10 cellular contexts compared by ENCODE assay signal in genomic region chr10:32326119-32326518, GRCh38. TPM values are rescaled to one million over a fixed set of nuclear protein-coding genes. Genes with fewer than 3 reads are reported as not detected.
DNase-seq lines count a peak whose midpoint lies in the region; ATAC-seq and TF ChIP-seq lines count a peak whose summit lies in the region.
"Had no signal": no experiment of that assay in that cellular context is flagged by ENCODE, and none has a peak within 500 bp of the region (broad histone marks: within the 10 kb centered on the region; RNA-seq: fewer than 3 reads in every experiment).

No MANE protein-coding gene starts in this region.

- no peak for ATAC-seq in Right ventricle myocardium inferior
- ATAC-seq in HG02642 (IDR thresholded peaks at IDR 0.05; ENCODE audit: poor library complexity, unreplicated experiment): peak; percentile 58
- no peak for ATAC-seq in WTC11

- CTCF ChIA-PET in WTC11 (lab: Charles Lee): no interaction called here

- H3K9me3 Mint-ChIP-seq in WTC11: no peaks in the 10 kb centered on the region

- H3K27ac ChIP-seq in cardiac muscle cell: peak overlapping the region; percentile 53
- H3K27ac ChIP-seq in subcutaneous abdominal adipose tissue (ENCODE audit: low read depth, low read length): peak overlapping the region; percentile 2
- no peak overlapping the region for H3K27ac ChIP-seq in right atrium auricular region
- H3K27ac ChIP-seq in colonic mucosa: no peak overlapping the region

- intact Hi-C loops in Right ventricle myocardium inferior (cut with DNase I): no loop called here
- intact Hi-C loops in colonic mucosa (cut with DNase I): no loop called here

- H3K27me3 ChIP-seq in cardiac muscle cell (no peaks in the 10 kb centered on the region), subcutaneous abdominal adipose tissue (ENCODE audit: control insufficient read depth in 5 of 5, insufficient read depth in 4 of 5, low read length in 5 of 5) (no peaks in the 10 kb centered on the region), right atrium auricular region (no peaks in the 10 kb centered on the region), colonic mucosa (no peaks in the 10 kb centered on the region)

- H3K4me1 Mint-ChIP-seq in WTC11: peaks cover 64% of the 10 kb centered on the region

- no peaks in the 10 kb centered on the region for H3K9me3 ChIP-seq in cardiac muscle cell (ENCODE audit: low read depth)
- H3K9me3 ChIP-seq in subcutaneous abdominal adipose tissue (ENCODE audit: control insufficient read depth in 5 of 5, low read length in 5 of 5): no peaks in the 10 kb centered on the region
- H3K9me3 ChIP-seq in right atrium auricular region: no peaks in the 10 kb centered on the region
- H3K9me3 ChIP-seq in colonic mucosa: no peaks in the 10 kb centered on the region

- H3K36me3 ChIP-seq in cardiac muscle cell (peaks cover 3% of the 10 kb centered on the region), subcutaneous abdominal adipose tissue (ENCODE audit: control insufficient read depth in 5 of 5, insufficient read depth in 5 of 5, low read length in 5 of 5) (peaks cover 0 to 4% (median 0%) of the 10 kb centered on the region in 5 donors), right atrium auricular region (no peaks in the 10 kb centered on the region), colonic mucosa (no peaks in the 10 kb centered on the region)

- DNase-seq in cardiac muscle cell (ENCODE audit: low read depth in 1 of 2, low spot score in 1 of 2): no peak
- no peak for DNase-seq in Right ventricle myocardium inferior (ENCODE audit: missing footprints)
- DNase-seq in WTC11 (ENCODE audit: low spot score): no peak
- no peak for DNase-seq in right atrium auricular region (ENCODE audit: low spot score)
- DNase-seq in NCI-H2081 (lab: John Stamatoyannopoulos, UW): no peak
- DNase-seq in colonic mucosa: no peak
- DNase-seq: activated naive CD8-positive, alpha-beta T cell treated with anti-CD3 and anti-CD28 coated beads, Interleukin-2, amount 10 ng/mL, durations not matched to agents 7 days and 5 days; NK-92 treated with Interleukin-12 subunit alpha and Interleukin-12 subunit beta, amount 100 ng/mL, for 24 hours had no signal

- POLR2A ChIA-PET in WTC11 (lab: Charles Lee): no interaction called here

- peak overlapping the region; percentile 70; the same call in 1 of the 2 replicates for H3K27ac Mint-ChIP-seq in WTC11
- H3K27ac Mint-ChIP-seq: activated naive CD8-positive, alpha-beta T cell treated with anti-CD3 and anti-CD28 coated beads, Interleukin-2, amount 10 ng/mL, durations not matched to agents 7 days and 5 days had no signal

- H3K4me1 ChIP-seq in cardiac muscle cell (ENCODE audit: low read depth): peaks cover 21% of the 10 kb centered on the region
- peaks cover 0 to 68% (median 57%) of the 10 kb centered on the region in 5 donors for H3K4me1 ChIP-seq in subcutaneous abdominal adipose tissue (ENCODE audit: control insufficient read depth in 5 of 5, insufficient read depth in 5 of 5, low read length in 5 of 5)
- H3K4me1 ChIP-seq in right atrium auricular region: peaks cover 0 to 89% of the 10 kb centered on the region in 2 donors
- peaks cover 2% of the 10 kb centered on the region for H3K4me1 ChIP-seq in colonic mucosa

- H3K9ac ChIP-seq in subcutaneous abdominal adipose tissue (ENCODE audit: low read length in 5 of 5): no peak overlapping the region
- H3K9ac ChIP-seq in colonic mucosa (ENCODE audit: low read depth in 2 of 2, low read length in 2 of 2): no peak overlapping the region

- H3K27me3 Mint-ChIP-seq in WTC11 (ENCODE audit: low read depth): no peaks in the 10 kb centered on the region
- H3K27me3 Mint-ChIP-seq: activated naive CD8-positive, alpha-beta T cell treated with anti-CD3 and anti-CD28 coated beads, Interleukin-2, amount 10 ng/mL, durations not matched to agents 7 days and 5 days had no signal

- H3K4me3 ChIP-seq in cardiac muscle cell (no peak overlapping the region), subcutaneous abdominal adipose tissue (ENCODE audit: low read depth in 1 of 5, low read length in 5 of 5) (no peak overlapping the region), right atrium auricular region (no peak overlapping the region), colonic mucosa (no peak overlapping the region)

- no peak for TF ChIP-seq CTCF in cardiac muscle cell (IDR thresholded peaks at IDR 0.05; ENCODE audit: low read depth, low read length)
- no peak for TF ChIP-seq CTCF in WTC11 (IDR thresholded peaks at IDR 0.05)
- no peak for TF ChIP-seq CTCF in right atrium auricular region (IDR thresholded peaks at IDR 0.05)
- TF ChIP-seq CTCF in colonic mucosa (IDR thresholded peaks at IDR 0.05): no peak

- no peak overlapping the region for H3K4me3 Mint-ChIP-seq in WTC11
- H3K4me3 Mint-ChIP-seq: activated naive CD8-positive, alpha-beta T cell treated with anti-CD3 and anti-CD28 coated beads, Interleukin-2, amount 10 ng/mL, durations not matched to agents 7 days and 5 days had no signal

- H3K36me3 Mint-ChIP-seq in WTC11: peaks cover 4% of the 10 kb centered on the region; the same call in 1 of the 2 replicates

TF ChIP-seq in WTC11, 78 proteins besides CTCF, POLR2A, EP300 and RAD21 (continues in another document):
- no peak for TF ChIP-seq STAT6 (CRISPR knock-in tag; conservative IDR thresholded peaks at IDR 0.05; ENCODE audit: low read depth)
- TF ChIP-seq ZNF671 (CRISPR knock-in tag; IDR thresholded peaks at IDR 0.05): no peak
- no peak for TF ChIP-seq PRDM15 (CRISPR knock-in tag; IDR thresholded peaks at IDR 0.05)
- TF ChIP-seq TCF7 (CRISPR knock-in tag; IDR thresholded peaks at IDR 0.05; ENCODE audit: low read depth): no peak
- no peak for TF ChIP-seq MXD4 (CRISPR knock-in tag; IDR thresholded peaks at IDR 0.05; ENCODE audit: borderline replicate concordance)
- TF ChIP-seq HMGXB4 (CRISPR knock-in tag; IDR thresholded peaks at IDR 0.05): no peak
- no peak for TF ChIP-seq KAT7 (CRISPR knock-in tag; IDR thresholded peaks at IDR 0.05; ENCODE audit: borderline replicate concordance)

RNA-seq across cellular contexts. Expression of gene EPC1, which starts 20.8 kb away (rescaled TPM):
- 24.0 and 25.4 TPM in 2 replicates for total RNA-seq in cardiac muscle cell
- 12.9 and 14.4 TPM in 2 replicates for polyA plus RNA-seq in cardiac muscle cell
- 18.0 TPM for total RNA-seq in Right ventricle myocardium inferior
- total RNA-seq in WTC11 (2021): 22.2 to 23.1 TPM (median 22.5 TPM) in 3 replicates
- total RNA-seq in right atrium auricular region: 10 to 100 TPM; 19.5 to 20.1 TPM
- 10 to 100 TPM; 24.5 to 30.9 TPM for total RNA-seq in colonic mucosa

Comparison
In these comparisons a context has a peak if more than half of its experiments do, and no peak if none do; other contexts are left out.
1. H3K27ac ChIP-seq: peak in cardiac muscle cell (single experiment) and subcutaneous abdominal adipose tissue (single experiment); none in right atrium auricular region (0 of 2) and colonic mucosa (single experiment).